In the genomic region with DNA sequence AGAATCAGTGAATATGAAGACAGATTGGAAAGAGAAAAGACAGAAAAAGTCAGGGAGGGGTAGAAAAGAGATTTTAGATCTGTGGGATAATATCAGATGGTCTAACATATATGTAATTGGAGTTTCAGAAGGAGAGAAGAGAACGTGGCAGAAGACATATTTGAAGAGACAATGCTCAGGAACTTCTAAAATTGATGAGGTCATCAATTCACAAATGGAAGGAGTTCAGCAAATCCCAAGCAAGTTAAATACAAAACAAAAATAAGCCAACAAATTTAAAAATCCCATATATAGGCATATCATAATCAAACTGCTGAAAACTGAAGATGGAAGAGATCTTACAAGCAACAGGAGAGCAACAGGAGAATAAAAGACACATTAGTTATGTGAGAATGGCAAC, we compare ENCODE assay signal across 5 cellular contexts.
TF ChIP-seq lines count a peak whose summit lies in the region.
"Not testable (repeated sequence)": the region's sequence is repeated elsewhere in the genome, so short reads cannot be mapped to it uniquely, and the experiment has no call there.

No MANE protein-coding gene starts in this region.

TF ChIP-seq in A549, 52 proteins besides CTCF, POLR2A, EP300 and RAD21:
- peak; percentile 79 for TF ChIP-seq MAFK (IDR thresholded peaks at IDR 0.05; ENCODE audit: partially characterized antibody)

TF ChIP-seq in HEK293, 187 proteins besides CTCF, POLR2A, EP300 and RAD21:
- TF ChIP-seq, protein P1, sequence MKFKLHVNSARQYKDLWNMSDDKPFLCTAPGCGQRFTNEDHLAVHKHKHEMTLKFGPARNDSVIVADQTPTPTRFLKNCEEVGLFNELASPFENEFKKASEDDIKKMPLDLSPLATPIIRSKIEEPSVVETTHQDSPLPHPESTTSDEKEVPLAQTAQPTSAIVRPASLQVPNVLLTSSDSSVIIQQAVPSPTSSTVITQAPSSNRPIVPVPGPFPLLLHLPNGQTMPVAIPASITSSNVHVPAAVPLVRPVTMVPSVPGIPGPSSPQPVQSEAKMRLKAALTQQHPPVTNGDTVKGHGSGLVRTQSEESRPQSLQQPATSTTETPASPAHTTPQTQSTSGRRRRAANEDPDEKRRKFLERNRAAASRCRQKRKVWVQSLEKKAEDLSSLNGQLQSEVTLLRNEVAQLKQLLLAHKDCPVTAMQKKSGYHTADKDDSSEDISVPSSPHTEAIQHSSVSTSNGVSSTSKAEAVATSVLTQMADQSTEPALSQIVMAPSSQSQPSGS (tag by site-specific recombination; IDR thresholded peaks at IDR 0.05; ENCODE audit: low read depth), result peak; percentile 43; the same call in 1 of the 2 replicates
TF ChIP-seq in HEK293: peak in this region for 1; not testable (repeated sequence) for 186.

TF ChIP-seq in IMR-90, 13 proteins besides CTCF, POLR2A, EP300 and RAD21:
- peak; percentile 63 for TF ChIP-seq MAFK (IDR thresholded peaks at IDR 0.05; ENCODE audit: low read depth, low read length)

TF ChIP-seq in K562, 482 proteins besides CTCF, POLR2A, EP300 and RAD21:
- TF ChIP-seq MAFG (tag; conservative IDR thresholded peaks at IDR 0.05) (peak; percentile 56), MAFK (IDR thresholded peaks at IDR 0.05; ENCODE audit: low read length) (peak; percentile 51; the same call in 1 of the 2 replicates), MAFF (IDR thresholded peaks at IDR 0.05; ENCODE audit: low read length) (peak; percentile 52), C11orf30 (IDR thresholded peaks at IDR 0.05; ENCODE audit: low read depth) (peak; percentile 60; the same call in 1 of the 2 replicates), ZNF316 (IDR thresholded peaks at IDR 0.05) (peak; percentile 80)

TF ChIP-seq in HepG2, 621 proteins besides CTCF, POLR2A, EP300 and RAD21:
- peak; percentile 57 to 67 for TF ChIP-seq MAFK (conservative IDR thresholded peaks at IDR 0.05 in 1 of 2, IDR thresholded peaks at IDR 0.05 in 1 of 2; ENCODE audit: low read length in 2 of 2)
- peak; percentile 75 for TF ChIP-seq ATF7 (IDR thresholded peaks at IDR 0.05)
- not testable (repeated sequence) for TF ChIP-seq ATF7 (CRISPR knock-in tag; IDR thresholded peaks at IDR 0.05)
- TF ChIP-seq MAFF (IDR thresholded peaks at IDR 0.05; ENCODE audit: low read depth, low read length), result peak; percentile 69
